In genomic region chr1:161099090-161099802, GRCh38 we compare ENCODE assay signal across 10 cellular contexts. TPM values are rescaled to one million over a fixed set of nuclear protein-coding genes. Genes with fewer than 3 reads are reported as not detected.
DNase-seq lines count a peak whose midpoint lies in the region; ATAC-seq, FAIRE-seq and TF ChIP-seq lines count a peak whose summit lies in the region.
"Had no signal": no experiment of that assay in that cellular context is flagged by ENCODE, and none has a peak within 500 bp of the region (broad histone marks: within the 10 kb centered on the region; RNA-seq: fewer than 3 reads in every experiment).

No MANE protein-coding gene starts in this region.

- FAIRE-seq in GM12891 (lab: Jason Lieb, UNC) = no peak

- H3K9me3 ChIP-seq in hepatocyte (ENCODE audit: low read depth) (no peaks in the 10 kb centered on the region), sigmoid colon (no peaks in the 10 kb centered on the region)

- TF ChIP-seq POLR2A in GM12891 (IDR thresholded peaks at IDR 0.05; ENCODE audit: low read depth, low read length) (no peak), sigmoid colon (IDR thresholded peaks at IDR 0.05) (no peak)

- no peaks in the 10 kb centered on the region for H4K20me1 ChIP-seq in hepatocyte (ENCODE audit: insufficient read depth, poor library complexity, severe bottlenecking)

- ATAC-seq in HG03097 (IDR thresholded peaks at IDR 0.05; ENCODE audit: low FRiP score, unreplicated experiment) = no peak

- no peak overlapping the region for H2AFZ ChIP-seq in hepatocyte

- H3K27me3 ChIP-seq in hepatocyte (no peaks in the 10 kb centered on the region), sigmoid colon (no peaks in the 10 kb centered on the region)

- TF ChIP-seq EP300 in sigmoid colon (IDR thresholded peaks at IDR 0.05) = no peak

- H3K9me2 ChIP-seq in hepatocyte (replicated peaks; ENCODE audit: insufficient read depth) = no peaks in the 10 kb centered on the region

- H3K4me1 ChIP-seq in hepatocyte (ENCODE audit: insufficient read depth) (peaks cover 8% of the 10 kb centered on the region), sigmoid colon (peaks cover 0 to 19% (median 15%) of the 10 kb centered on the region in 4 donors)

- H3K36me3 ChIP-seq in hepatocyte (replicated peaks; ENCODE audit: insufficient read depth, low read depth) = no peaks in the 10 kb centered on the region
- H3K36me3 ChIP-seq in sigmoid colon = peaks cover 0 to 27% (median 9%) of the 10 kb centered on the region in 4 donors

- intact Hi-C loops in sigmoid colon (cut with DNase I) = loop anchor here (2.0 to 10.0 kb wide), 4 partner anchors 52 to 372 kb away; no protein-coding TSS in a partner anchor

- H3K4me3 ChIP-seq in hepatocyte = peak overlapping the region; percentile 69
- H3K4me3 ChIP-seq in sigmoid colon = peak overlapping the region in 3 of 4 donors; percentile 75 to 81 (median 77)

- no peak for TF ChIP-seq CTCF in VCaP (conservative IDR thresholded peaks at IDR 0.05)
- no peak for TF ChIP-seq CTCF in hepatocyte (IDR thresholded peaks at IDR 0.05; ENCODE audit: poor library complexity)
- no peak for TF ChIP-seq CTCF in sigmoid colon (IDR thresholded peaks at IDR 0.05)

- H3K27ac ChIP-seq in VCaP = peak overlapping the region; percentile 80
- no peak overlapping the region for H3K27ac ChIP-seq in hepatocyte
- H3K27ac ChIP-seq in sigmoid colon = peak overlapping the region; percentile 73 to 79 (median 78)

- WGBS in hepatocyte (ENCODE audit: low lambda C conversion rate, missing lambda C conversion rate) = 86% methylated on average over 9 of the region's 9 CpGs
- WGBS in sigmoid colon, 2 donors = 78 to 88% methylated on average over 9 of the region's 9 CpGs

- H3K79me2 ChIP-seq in hepatocyte = no peaks in the 10 kb centered on the region

- peak overlapping the region; percentile 88 for H3K4me2 ChIP-seq in hepatocyte

- DNase-seq in GM12891 (ENCODE audit: insufficient read length, low spot score) (no peak), hepatocyte (ENCODE audit: low spot score) (no peak), sigmoid colon (no peak), H4 (ENCODE audit: low spot score) (no peak), NCI-H2171 (lab: John Stamatoyannopoulos, UW) (no peak), MV-4-11 (lab: John Stamatoyannopoulos, UW) (no peak)
- DNase-seq: effector CD4-positive, alpha-beta T cell had no signal

TF ChIP-seq in GM12891, 5 proteins besides CTCF, POLR2A, EP300 and RAD21:
- TF ChIP-seq POLR2AphosphoS5 (IDR thresholded peaks at IDR 0.05; ENCODE audit: low read depth, low read length) = 0 out of 2 replicates have a peak, but pooled peaks have one; percentile 25
- no peak for TF ChIP-seq POU2F2 (IDR thresholded peaks at IDR 0.05; ENCODE audit: low read depth, low read length)

RNA-seq across cellular contexts. Expression of gene KLHDC9, which starts 1.1 kb away (rescaled TPM):
- 4.9 TPM for polyA plus RNA-seq in GM12891 (2012; ENCODE audit: low read depth, missing spikeins)
- total RNA-seq in hepatocyte (1.4 and 3.9 TPM in 2 replicates), sigmoid colon (10 to 100 TPM in 2 of 4 donors, 1 to 10 TPM in 2; 5.8 to 14.1 (median 10.8) TPM)
- polyA plus RNA-seq in hepatocyte (4.5 and 7.4 TPM in 2 replicates), sigmoid colon (10 to 100 TPM in 1 of 3 donors, 1 to 10 TPM in 2; 4.7 to 11.1 (median 9.6) TPM)
- total RNA-seq in H4 (2014; rRNA removed; shearing (Covaris generic)) = not detected in 2 replicates

RNA-seq across cellular contexts. Expression of gene NECTIN4, which starts 9.9 kb away (rescaled TPM):
- 0.28 TPM for polyA plus RNA-seq in GM12891 (2012; ENCODE audit: low read depth, missing spikeins)
- total RNA-seq in hepatocyte (5.9 and 7.0 TPM in 2 replicates), sigmoid colon (not detected)
- polyA plus RNA-seq in hepatocyte (8.5 and 12.7 TPM in 2 replicates), sigmoid colon (1 to 10 TPM in 2 of 3 donors, not detected in 1; 1.2 to 2.8 TPM)
- total RNA-seq in H4 (2014; rRNA removed; shearing (Covaris generic)) = 0.14 TPM in 1 of 2 replicates, not detected in the other

RNA-seq across cellular contexts. Expression of gene PFDN2, which starts 18.6 kb away (rescaled TPM):
- 113 TPM for polyA plus RNA-seq in GM12891 (2012; ENCODE audit: low read depth, missing spikeins)
- total RNA-seq in hepatocyte = 47.6 and 63.1 TPM in 2 replicates
- 84.6 and 93.2 TPM in 2 replicates for polyA plus RNA-seq in hepatocyte
- total RNA-seq in sigmoid colon = 10 to 100 TPM; 40.7 to 63.4 (median 45.9) TPM
- 100 to 1,000 TPM in 2 of 3 donors, 10 to 100 TPM in 1; 82.3 to 115 (median 104) TPM for polyA plus RNA-seq in sigmoid colon
- 85.6 and 94.8 TPM in 2 replicates for total RNA-seq in H4 (2014; rRNA removed; shearing (Covaris generic))

RNA-seq across cellular contexts. Expression of gene NIT1, which starts 18.7 kb away (rescaled TPM):
- polyA plus RNA-seq in GM12891 (2012; ENCODE audit: low read depth, missing spikeins) = 35.4 TPM
- total RNA-seq in hepatocyte (41.3 and 47.5 TPM in 2 replicates), sigmoid colon (10 to 100 TPM; 24.4 to 39.6 (median 33.1) TPM)
- polyA plus RNA-seq in hepatocyte (48.9 and 50.4 TPM in 2 replicates), sigmoid colon (10 to 100 TPM; 46.8 to 66.6 (median 66.5) TPM)
- total RNA-seq in H4 (2014; rRNA removed; shearing (Covaris generic)) = 34.9 and 36.6 TPM in 2 replicates

RNA-seq across cellular contexts. Expression of gene ARHGAP30, which starts 29.6 kb away (rescaled TPM):
- polyA plus RNA-seq in GM12891 (2012; ENCODE audit: low read depth, missing spikeins) = 78.2 TPM
- total RNA-seq in hepatocyte = 0.52 and 0.80 TPM in 2 replicates
- polyA plus RNA-seq in hepatocyte = 1.4 and 1.7 TPM in 2 replicates
- 1 to 10 TPM; 4.4 to 7.7 (median 6.6) TPM for total RNA-seq in sigmoid colon
- 10 to 100 TPM in 1 of 3 donors, 1 to 10 TPM in 2; 4.8 to 37.8 (median 4.9) TPM for polyA plus RNA-seq in sigmoid colon
- total RNA-seq in H4 (2014; rRNA removed; shearing (Covaris generic)) = 0.02 TPM in 1 of 2 replicates, not detected in the other
- total RNA-seq: pulmonary artery endothelial cell had no signal
